Comparison of ENCODE assay signal across 1 cellular context in the genomic region with DNA sequence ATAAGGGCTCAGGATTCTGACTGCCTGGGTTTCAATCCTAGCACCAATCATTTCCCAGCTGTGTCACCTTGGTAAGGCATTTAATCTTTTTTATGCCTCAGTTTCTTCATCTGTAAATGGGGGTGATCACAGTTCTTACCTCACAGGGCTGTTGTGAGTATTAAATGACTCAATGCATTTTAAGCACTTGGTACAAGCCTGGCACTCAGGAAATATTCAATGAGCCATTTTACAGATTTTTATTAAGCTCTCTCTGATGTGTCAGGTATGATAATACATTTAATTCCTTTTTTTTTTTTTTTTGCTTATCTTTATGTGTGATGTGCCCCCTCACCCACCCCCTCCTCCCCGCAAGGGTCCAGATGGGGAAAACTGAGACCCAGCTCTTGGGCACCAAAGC.
TF ChIP-seq lines count a peak whose summit lies in the region.

No MANE protein-coding gene starts in this region.

TF ChIP-seq in HepG2, 621 proteins besides CTCF, POLR2A, EP300 and RAD21:
- TF ChIP-seq UBTF (CRISPR knock-in tag; IDR thresholded peaks at IDR 0.05) (no peak), ZNF354B (CRISPR knock-in tag; IDR thresholded peaks at IDR 0.05) (no peak), ZBTB46 (CRISPR knock-in tag; IDR thresholded peaks at IDR 0.05; ENCODE audit: borderline replicate concordance) (no peak), HNF4A (CRISPR knock-in tag; IDR thresholded peaks at IDR 0.05) (no peak), ZNF251 (CRISPR knock-in tag; IDR thresholded peaks at IDR 0.05) (no peak), HMGXB3 (CRISPR knock-in tag; IDR thresholded peaks at IDR 0.05; ENCODE audit: borderline replicate concordance) (no peak), ZNF18 (CRISPR knock-in tag; IDR thresholded peaks at IDR 0.05; ENCODE audit: insufficient replicate concordance) (no peak)
- TF ChIP-seq, protein P1, sequence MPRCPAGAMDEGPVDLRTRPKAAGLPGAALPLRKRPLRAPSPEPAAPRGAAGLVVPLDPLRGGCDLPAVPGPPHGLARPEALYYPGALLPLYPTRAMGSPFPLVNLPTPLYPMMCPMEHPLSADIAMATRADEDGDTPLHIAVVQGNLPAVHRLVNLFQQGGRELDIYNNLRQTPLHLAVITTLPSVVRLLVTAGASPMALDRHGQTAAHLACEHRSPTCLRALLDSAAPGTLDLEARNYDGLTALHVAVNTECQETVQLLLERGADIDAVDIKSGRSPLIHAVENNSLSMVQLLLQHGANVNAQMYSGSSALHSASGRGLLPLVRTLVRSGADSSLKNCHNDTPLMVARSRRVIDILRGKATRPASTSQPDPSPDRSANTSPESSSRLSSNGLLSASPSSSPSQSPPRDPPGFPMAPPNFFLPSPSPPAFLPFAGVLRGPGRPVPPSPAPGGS (CRISPR knock-in tag; IDR thresholded peaks at IDR 0.05) = no peak
